Comparison of ENCODE assay signal across 7 cellular contexts in the genomic region with DNA sequence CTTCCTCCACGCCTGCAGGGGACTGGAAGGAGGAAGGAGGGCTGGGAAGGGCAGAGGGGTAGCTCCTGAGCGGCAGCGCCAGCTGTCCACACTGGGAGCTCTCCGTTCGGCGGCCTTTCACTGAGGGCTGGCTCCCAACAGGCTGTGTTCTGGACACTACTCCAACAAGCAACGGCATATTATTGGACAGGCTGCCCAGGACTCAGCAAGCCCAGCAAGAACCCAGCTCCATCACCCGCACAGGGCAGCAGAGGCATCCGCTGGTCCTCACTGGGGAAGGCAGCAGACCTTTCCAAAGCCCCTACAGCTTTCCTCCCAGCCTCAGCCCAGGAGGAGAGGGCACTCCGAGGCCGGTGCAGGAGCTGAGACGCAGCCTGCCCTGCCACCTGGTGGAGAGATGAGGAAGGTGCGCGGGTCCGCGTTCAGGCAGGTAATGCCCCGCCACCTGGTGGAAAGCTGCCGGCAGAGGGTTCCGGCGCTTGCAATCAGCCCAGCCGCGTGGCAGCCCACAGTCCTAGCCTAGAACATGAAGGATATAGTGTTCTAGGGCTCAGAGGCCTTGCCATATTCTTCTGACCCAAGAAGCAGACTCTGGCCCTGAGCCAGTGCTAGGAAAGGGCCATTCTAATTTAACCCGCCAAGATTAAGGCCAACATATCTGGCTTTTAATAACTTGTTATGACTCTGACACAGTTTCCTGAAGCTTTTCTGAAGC.
DNase-seq lines count a peak whose midpoint lies in the region; ATAC-seq lines count a peak whose summit lies in the region.

No MANE protein-coding gene starts in this region.

- peak; percentile 27 for DNase-seq in NCI-H146 treated with DMSO at 0.1 percent for 48 hours (lab: John Stamatoyannopoulos, UW; ENCODE audit: unreplicated experiment)
- peak; percentile 63 to 80 (median 74) for DNase-seq in T-helper 1 cell
- DNase-seq in amygdala (lab: John Stamatoyannopoulos, UW) = peak in 54 of 56 donors; percentile 12 to 87 (median 60)
- peak; percentile 91 for DNase-seq in left ventricle myocardium superior
- DNase-seq in sciatic nerve (ENCODE audit: low spot score) = peak; percentile 89

- intact Hi-C loops in left ventricle myocardium superior (cut with micrococcal nuclease) (loop anchor here (5.0 to 10.0 kb wide), 2 partner anchors 104 to 181 kb away; no protein-coding TSS in a partner anchor), sciatic nerve (cut with DNase I) (loop anchor here (5.0 kb wide), 1 partner anchor 181 kb away; no protein-coding TSS in a partner anchor)

- ATAC-seq in GM18502 (IDR thresholded peaks at IDR 0.05; ENCODE audit: poor library complexity, unreplicated experiment) (peak; percentile 97), HG02840 (IDR thresholded peaks at IDR 0.05; ENCODE audit: low FRiP score, unreplicated experiment) (peak; percentile 83), left ventricle myocardium superior (peak; percentile 96), sciatic nerve (peak; percentile 95)

Comparison
In these comparisons a context has a peak if more than half of its experiments do, and no peak if none do; other contexts are left out.
1. Peak in every context shown above with its lines: DNase-seq and ATAC-seq.
2. DNase-seq: peak in every context shown above with its lines; median percentile 91 in left ventricle myocardium superior; 89 in sciatic nerve; 74 in T-helper 1 cell; 60 in amygdala; 27 in NCI-H146 treated with DMSO at 0.1 percent for 48 hours.